3 cellular contexts compared by ENCODE assay signal in genomic region chr14:66509874-66510273, GRCh38.
TF ChIP-seq lines count a peak whose summit lies in the region.

No MANE protein-coding gene starts in this region.

TF ChIP-seq in A549, 52 proteins besides CTCF, POLR2A, EP300 and RAD21:
- TF ChIP-seq USF2 (IDR thresholded peaks at IDR 0.05), result no peak
- TF ChIP-seq MAFK (IDR thresholded peaks at IDR 0.05; ENCODE audit: partially characterized antibody), result no peak
- peak; percentile 79; the same call in 1 of the 2 replicates for TF ChIP-seq REST (IDR thresholded peaks at IDR 0.05)
- no peak for TF ChIP-seq PHF8 (IDR thresholded peaks at IDR 0.05; ENCODE audit: borderline replicate concordance, low read depth)
- TF ChIP-seq NPAS2 (CRISPR knock-in tag; IDR thresholded peaks at IDR 0.05; ENCODE audit: borderline replicate concordance), result no peak
TF ChIP-seq in A549: peak in this region for 1.

TF ChIP-seq in GM23338, 12 proteins besides CTCF, POLR2A, EP300 and RAD21:
- TF ChIP-seq REST (IDR thresholded peaks at IDR 0.05; ENCODE audit: unreplicated experiment), result peak; percentile 54
- no peak for TF ChIP-seq EZH2phosphoT487 (IDR thresholded peaks at IDR 0.05; ENCODE audit: unreplicated experiment)
TF ChIP-seq in GM23338: peak in this region for 1.

TF ChIP-seq in K562, 482 proteins besides CTCF, POLR2A, EP300 and RAD21:
- no peak for TF ChIP-seq TRIM24 (IDR thresholded peaks at IDR 0.05)
- no peak for TF ChIP-seq YY1 (IDR thresholded peaks at IDR 0.05; ENCODE audit: borderline replicate concordance in 1 of 3, control insufficient read depth in 1 of 3, extremely low read depth in 1 of 3, insufficient read depth in 3 of 3, insufficient read length in 1 of 3, insufficient replicate concordance in 2 of 3, low read depth in 1 of 3, low read length in 2 of 3)
- no peak for TF ChIP-seq ZBTB11 (CRISPR knock-in tag; IDR thresholded peaks at IDR 0.05)
- TF ChIP-seq MIER1 (IDR thresholded peaks at IDR 0.05; ENCODE audit: low read depth), result peak; percentile 54; the same call in 1 of the 2 replicates
- 0 out of 2 replicates have a peak, but pooled peaks have one; percentile 26 for TF ChIP-seq EHMT2 (IDR thresholded peaks at IDR 0.05)
- peak; percentile 86 for TF ChIP-seq CBX8 (IDR thresholded peaks at IDR 0.05; ENCODE audit: borderline replicate concordance, extremely low read depth, low read depth, low read length, poor library complexity, severe bottlenecking)
